In genomic region chr2:121755237-121756111, GRCh38 we compare ENCODE assay signal across 8 cellular contexts. TPM values are rescaled to one million over a fixed set of nuclear protein-coding genes. Genes with fewer than 3 reads are reported as not detected.
A peak's percentile ranks its signal among the peaks of the same experiment; 100 is the strongest.
DNase-seq lines count a peak whose midpoint lies in the region; ATAC-seq, FAIRE-seq and TF ChIP-seq lines count a peak whose summit lies in the region.

TSS of gene TSN (plus strand) at chr2:121755651. CDS start at chr2:121755780, 129 bp downstream.

- peak within 1 kb of the TSS; percentile 91 for H3K4me3 Mint-ChIP-seq in T-helper 2 cell treated with Interferon-gamma antibody and Interleukin-4, amounts not matched to agents 5 μg/mL and 100 μg/mL, for 36 hours

- no peaks in the 10 kb centered on the region for H3K9me3 ChIP-seq in ascending aorta
- H3K9me3 ChIP-seq in right cardiac atrium (ENCODE audit: control insufficient read depth, low read length): no peaks in the 10 kb centered on the region

- H3K27ac Mint-ChIP-seq in T-helper 2 cell treated with Interferon-gamma antibody and Interleukin-4, amounts not matched to agents 5 μg/mL and 100 μg/mL, for 36 hours: peak within 1 kb of the TSS; percentile 93

- peak; percentile 97 for DNase-seq in NCI-H2029 (lab: John Stamatoyannopoulos, UW)
- peak; percentile 97 for DNase-seq in T-helper 2 cell treated with Interferon-gamma antibody and Interleukin-4, amounts not matched to agents 5 μg/mL and 100 μg/mL, for 36 hours (ENCODE audit: low spot score)
- DNase-seq in ascending aorta (ENCODE audit: low spot score in 2 of 2): peak; percentile 87 to 98
- peak; percentile 98 to 99 (median 99) for DNase-seq in right cardiac atrium
- peak; percentile 87 for DNase-seq in pulmonary artery endothelial cell (ENCODE audit: low read depth, low spot score)
- peak; percentile 98 for DNase-seq in urothelium cell line (ENCODE audit: low spot score)

- H3K27me3 ChIP-seq in ascending aorta (no peaks in the 10 kb centered on the region), right cardiac atrium (ENCODE audit: control insufficient read depth, insufficient read depth) (no peaks in the 10 kb centered on the region)

- H3K4me1 ChIP-seq in ascending aorta (peaks cover 5 to 18% of the 10 kb centered on the region in 2 donors), right cardiac atrium (ENCODE audit: control insufficient read depth, insufficient read depth, low read length) (no peaks in the 10 kb centered on the region)

- H3K4me1 Mint-ChIP-seq in T-helper 2 cell treated with Interferon-gamma antibody and Interleukin-4, amounts not matched to agents 5 μg/mL and 100 μg/mL, for 36 hours (ENCODE audit: low read depth): peaks cover 13% of the 10 kb centered on the region

- peak in 1 of 3 experiments; percentile 4 for TF ChIP-seq CTCF in ascending aorta (IDR thresholded peaks at IDR 0.05)

- peaks cover 8% of the 10 kb centered on the region for H3K36me3 Mint-ChIP-seq in T-helper 2 cell treated with Interferon-gamma antibody and Interleukin-4, amounts not matched to agents 5 μg/mL and 100 μg/mL, for 36 hours (ENCODE audit: low read depth)

- peak; percentile 98 for FAIRE-seq in urothelium cell line (lab: Jason Lieb, UNC)

- intact Hi-C loops in ascending aorta (cut with DNase I) (loop anchor here (1.0 to 10.0 kb wide), 4 partner anchors 18 to 351 kb away; partner anchors contain the start of genes CLASP1 and RNU4ATAC), right cardiac atrium (cut with DNase I) (no loop called here)

- ATAC-seq in GM18508 (IDR thresholded peaks at IDR 0.05; ENCODE audit: insufficient read depth, unreplicated experiment): peak; percentile 96
- ATAC-seq in HG02981 (IDR thresholded peaks at IDR 0.05; ENCODE audit: unreplicated experiment): peak; percentile 99
- peak; percentile 100 for ATAC-seq in right cardiac atrium

- H3K27me3 Mint-ChIP-seq in T-helper 2 cell treated with Interferon-gamma antibody and Interleukin-4, amounts not matched to agents 5 μg/mL and 100 μg/mL, for 36 hours (ENCODE audit: low read depth): no peaks in the 10 kb centered on the region

- H3K4me3 ChIP-seq in ascending aorta (peak within 1 kb of the TSS; percentile 90 to 94), right cardiac atrium (ENCODE audit: low read length) (peak within 1 kb of the TSS; percentile 84)

- H3K9me3 Mint-ChIP-seq in T-helper 2 cell treated with Interferon-gamma antibody and Interleukin-4, amounts not matched to agents 5 μg/mL and 100 μg/mL, for 36 hours: no peaks in the 10 kb centered on the region

- peaks cover 8 to 12% of the 10 kb centered on the region in 2 donors for H3K36me3 ChIP-seq in ascending aorta

- WGBS in right cardiac atrium: 0% methylated on average over 67 of the region's 67 CpGs

- H3K27ac ChIP-seq in ascending aorta (peak within 1 kb of the TSS; percentile 71 to 78), right cardiac atrium (ENCODE audit: low read length) (peak within 1 kb of the TSS; percentile 50)

RNA-seq across cellular contexts. Expression of gene TSN, which starts in this region (rescaled TPM):
- total RNA-seq in ascending aorta (42.6 TPM), right cardiac atrium (10 to 100 TPM; 40.5 to 43.7 (median 41.9) TPM), pulmonary artery endothelial cell (62.9 and 75.6 TPM in 2 replicates)
- 21.3 TPM for polyA plus RNA-seq in right cardiac atrium

Comparison
In these comparisons a context has a peak if more than half of its experiments do, and no peak if none do; other contexts are left out.
1. Peak in every context shown above with its lines: DNase-seq, ATAC-seq, H3K4me3 ChIP-seq and H3K27ac ChIP-seq.